In genomic region chr7:150975536-150976285, GRCh38 we compare ENCODE assay signal across 1 cellular context.
TF ChIP-seq lines count a peak whose summit lies in the region.

No MANE protein-coding gene starts in this region.

TF ChIP-seq in K562, 482 proteins besides CTCF, POLR2A, EP300 and RAD21:
- TF ChIP-seq ETS1 (conservative IDR thresholded peaks at IDR 0.05; ENCODE audit: control insufficient read depth, low read depth, low read length) (0 out of 2 replicates have a peak, but pooled peaks have one; percentile 34), RBM17 (IDR thresholded peaks at IDR 0.05; ENCODE audit: borderline replicate concordance, low read depth, low read length) (no peak), ZNF263 (CRISPR knock-in tag; IDR thresholded peaks at IDR 0.05; ENCODE audit: borderline replicate concordance) (0 out of 2 replicates have a peak, but pooled peaks have one; percentile 16), CXXC5 (CRISPR knock-in tag; IDR thresholded peaks at IDR 0.05) (no peak), PHF20 (IDR thresholded peaks at IDR 0.05; ENCODE audit: partially characterized antibody) (peak; percentile 13), ZNF589 (CRISPR knock-in tag; IDR thresholded peaks at IDR 0.05; ENCODE audit: low read depth) (0 out of 2 replicates have a peak, but pooled peaks have one; percentile 57), SMARCC2 (IDR thresholded peaks at IDR 0.05; ENCODE audit: low read depth) (no peak), ESRRA (IDR thresholded peaks at IDR 0.05; ENCODE audit: borderline replicate concordance, low read depth) (peak; percentile 45; the same call in 1 of the 2 replicates), MYNN (IDR thresholded peaks at IDR 0.05) (no peak), MYNN (CRISPR knock-in tag; IDR thresholded peaks at IDR 0.05) (0 out of 2 replicates have a peak, but pooled peaks have one; percentile 8), MEIS2 (IDR thresholded peaks at IDR 0.05; ENCODE audit: partially characterized antibody) (no peak), NCOA6 (IDR thresholded peaks at IDR 0.05) (no peak), SREBF2 (CRISPR knock-in tag; IDR thresholded peaks at IDR 0.05) (0 out of 2 replicates have a peak, but pooled peaks have one; percentile 49), CSDE1 (IDR thresholded peaks at IDR 0.05) (no peak)
